In genomic region chr2:8002765-8003393, GRCh38 we compare ENCODE assay signal across 18 cellular contexts.
DNase-seq lines count a peak whose midpoint lies in the region; ATAC-seq and TF ChIP-seq lines count a peak whose summit lies in the region.
"Had no signal": no experiment of that assay in that cellular context is flagged by ENCODE, and none has a peak within 500 bp of the region (broad histone marks: within the 10 kb centered on the region; RNA-seq: fewer than 3 reads in every experiment).

No MANE protein-coding gene starts in this region.

- H3K27me3 ChIP-seq in left ventricle myocardium inferior (ENCODE audit: low read depth) (no peaks in the 10 kb centered on the region), ascending aorta (no peaks in the 10 kb centered on the region)
- H3K27me3 ChIP-seq: gastroesophageal sphincter, pancreas, upper lobe of left lung had no signal

- no peak for ATAC-seq in HG03457 (IDR thresholded peaks at IDR 0.05; ENCODE audit: unreplicated experiment)
- ATAC-seq in HG02623 (IDR thresholded peaks at IDR 0.05; ENCODE audit: unreplicated experiment), result no peak
- ATAC-seq: activated CD4-positive, CD25-positive, alpha-beta regulatory T cell treated with anti-CD3 and anti-CD28 coated beads, Interleukin-2, amount 50 U/mL, for 24 hours; activated CD8-positive, alpha-beta memory T cell treated with anti-CD3 and anti-CD28 coated beads, Interleukin-2, amount 10 ng/mL, durations not matched to agents 7 days and 5 days had no signal

- intact Hi-C loops in left ventricle myocardium inferior (cut with micrococcal nuclease) (no loop called here), cardiac septum (cut with DNase I) (loop anchor here (5.0 to 10.0 kb wide), 4 partner anchors 142 to 674 kb away; no protein-coding TSS in a partner anchor), ascending aorta (cut with DNase I) (loop anchor here (5.0 kb wide), 3 partner anchors 134 to 679 kb away; partner anchors contain the start of gene ID2)

- H3K4me1 Mint-ChIP-seq in nephron, result peaks cover 25% of the 10 kb centered on the region

- H3K9me3 ChIP-seq in left ventricle myocardium inferior (replicated peaks), result no peaks in the 10 kb centered on the region
- no peaks in the 10 kb centered on the region for H3K9me3 ChIP-seq in ascending aorta
- H3K9me3 ChIP-seq: gastroesophageal sphincter, pancreas, upper lobe of left lung had no signal

- no peaks in the 10 kb centered on the region for H3K36me3 Mint-ChIP-seq in nephron (ENCODE audit: low read depth)

- no peaks in the 10 kb centered on the region for H3K27me3 Mint-ChIP-seq in nephron (ENCODE audit: low read depth)
- H3K27me3 Mint-ChIP-seq: activated CD8-positive, alpha-beta memory T cell treated with anti-CD3 and anti-CD28 coated beads, Interleukin-2, amount 10 ng/mL, durations not matched to agents 7 days and 5 days; CD4-positive, alpha-beta T cell had no signal

- DNase-seq in left ventricle myocardium inferior (no peak), cardiac septum (ENCODE audit: low spot score) (no peak), ascending aorta (ENCODE audit: low spot score in 2 of 2) (no peak), AML-193 (lab: John Stamatoyannopoulos, UW) (no peak), medulla oblongata (ENCODE audit: extremely low spot score) (no peak)
- DNase-seq: activated CD8-positive, alpha-beta memory T cell treated with anti-CD3 and anti-CD28 coated beads, Interleukin-2, amount 10 ng/mL, durations not matched to agents 7 days and 5 days; CD4-positive, alpha-beta T cell; DMS53; NCI-H1436 treated with DMSO at 0.1 percent for 48 hours; NCI-H345; pancreas; stimulated activated naive CD4-positive, alpha-beta T cell had no signal

- H3K36me3 ChIP-seq in left ventricle myocardium inferior, result no peaks in the 10 kb centered on the region
- no peaks in the 10 kb centered on the region for H3K36me3 ChIP-seq in ascending aorta
- H3K36me3 ChIP-seq: gastroesophageal sphincter, pancreas, upper lobe of left lung had no signal

- H3K4me1 ChIP-seq in left ventricle myocardium inferior (peaks cover 22% of the 10 kb centered on the region), ascending aorta (peaks cover 3 to 4% of the 10 kb centered on the region in 2 donors)

- H3K9me3 Mint-ChIP-seq in nephron, result peaks cover 5% of the 10 kb centered on the region
- H3K9me3 Mint-ChIP-seq: CD4-positive, alpha-beta T cell had no signal

- H3K4me3 ChIP-seq in left ventricle myocardium inferior, result no peak overlapping the region
- H3K4me3 ChIP-seq in ascending aorta, result no peak overlapping the region
- H3K4me3 ChIP-seq: gastroesophageal sphincter, pancreas, upper lobe of left lung had no signal

- H3K4me3 Mint-ChIP-seq in nephron, result peak overlapping the region in 1 of 3 experiments; percentile 6
- H3K4me3 Mint-ChIP-seq: activated CD8-positive, alpha-beta memory T cell treated with anti-CD3 and anti-CD28 coated beads, Interleukin-2, amount 10 ng/mL, durations not matched to agents 7 days and 5 days; CD4-positive, alpha-beta T cell had no signal

- TF ChIP-seq CTCF in left ventricle myocardium inferior (IDR thresholded peaks at IDR 0.05; ENCODE audit: borderline replicate concordance) (no peak), ascending aorta (IDR thresholded peaks at IDR 0.05) (no peak), nephron (IDR thresholded peaks at IDR 0.05; ENCODE audit: unreplicated experiment in 3 of 3) (no peak)

- H3K27ac ChIP-seq in left ventricle myocardium inferior (replicated peaks), result peak overlapping the region; percentile 90
- peak overlapping the region; percentile 77 to 88 for H3K27ac ChIP-seq in ascending aorta

- peak overlapping the region in 2 of 3 experiments; percentile 61 to 80 for H3K27ac Mint-ChIP-seq in nephron
- H3K27ac Mint-ChIP-seq: activated CD8-positive, alpha-beta memory T cell treated with anti-CD3 and anti-CD28 coated beads, Interleukin-2, amount 10 ng/mL, durations not matched to agents 7 days and 5 days; CD4-positive, alpha-beta T cell had no signal
